ENCODE assay signal across 21 cellular contexts in genomic region chr9:37632479-37632878, GRCh38. TPM values are rescaled to one million over a fixed set of nuclear protein-coding genes. Genes with fewer than 3 reads are reported as not detected.
DNase-seq lines count a peak whose midpoint lies in the region; ATAC-seq, FAIRE-seq and TF ChIP-seq lines count a peak whose summit lies in the region.
"Had no signal": no experiment of that assay in that cellular context is flagged by ENCODE, and none has a peak within 500 bp of the region (broad histone marks: within the 10 kb centered on the region; RNA-seq: fewer than 3 reads in every experiment).

No MANE protein-coding gene starts in this region.

- CTCF ChIA-PET in A549 (lab: Yijun Ruan, JAX) (no interaction called here), IMR-90 (lab: Yijun Ruan, JAX) (interaction anchor here (0.5 kb wide), 1 partner anchor 92 kb away, joined by 3 read pairs; no protein-coding TSS in a partner anchor), K562 (lab: Yijun Ruan, JAX; ENCODE audit: low intra/inter-chr PET ratio) (no interaction called here)

- no peak for TF ChIP-seq EP300 in A549 (IDR thresholded peaks at IDR 0.05)
- no peak for TF ChIP-seq EP300 in K562 (IDR thresholded peaks at IDR 0.05; ENCODE audit: low read length)

- H3K27ac ChIP-seq in A549 (no peak overlapping the region), IMR-90 (ENCODE audit: insufficient read depth, low read length) (no peak overlapping the region), SJCRH30 (peak overlapping the region; percentile 37; the same call in 1 of the 2 replicates), K562 (ENCODE audit: extremely low read depth, low read depth, low read length) (no peak overlapping the region), adrenal gland (no peak overlapping the region)
- H3K27ac ChIP-seq: C4-2B, HL-60 had no signal

- intact Hi-C loops in IMR-90 (cut with micrococcal nuclease) (no loop called here), K562 (cut with micrococcal nuclease) (no loop called here), adrenal gland (cut with DNase I) (no loop called here)

- no peak overlapping the region for H2BK120ac ChIP-seq in IMR-90 (ENCODE audit: low read depth, low read length)

- H3K23ac ChIP-seq in IMR-90 (ENCODE audit: low read depth, low read length), result no peak overlapping the region

- H2AFZ ChIP-seq in IMR-90 (replicated peaks; ENCODE audit: low read length, poor library complexity) (no peak overlapping the region), K562 (ENCODE audit: low read depth, low read length) (no peak overlapping the region)

- no peaks in the 10 kb centered on the region for H3K9me3 ChIP-seq in A549
- no peaks in the 10 kb centered on the region for H3K9me3 ChIP-seq in IMR-90 (ENCODE audit: control insufficient read depth, insufficient read depth, low read length)
- H3K9me3 ChIP-seq in SJCRH30 (replicated peaks), result no peaks in the 10 kb centered on the region
- H3K9me3 ChIP-seq in K562 (replicated peaks; ENCODE audit: control insufficient read depth, insufficient read depth, low read depth, low read length), result no peaks in the 10 kb centered on the region
- no peaks in the 10 kb centered on the region for H3K9me3 ChIP-seq in adrenal gland (replicated peaks in 1 of 3)
- H3K9me3 ChIP-seq: BE2C had no signal

- no peak overlapping the region for H4K8ac ChIP-seq in IMR-90 (ENCODE audit: low read depth in 2 of 2, low read length in 2 of 2)

- in situ Hi-C loops in IMR-90 (cut with MboI; ENCODE audit: low sequenced_read_pairs) (no loop called here), K562 (cut with MboI) (no loop called here)

- no peak overlapping the region for H2BK5ac ChIP-seq in IMR-90 (ENCODE audit: low read depth, low read length, poor library complexity, severe bottlenecking)

- TF ChIP-seq CTCF in A549 (IDR thresholded peaks at IDR 0.05) (no peak), IMR-90 (conservative IDR thresholded peaks at IDR 0.05; ENCODE audit: low read depth, low read length) (no peak), K562 (IDR thresholded peaks at IDR 0.05 in 2 of 3, conservative IDR thresholded peaks at IDR 0.05 in 1 of 3; ENCODE audit: insufficient read depth in 2 of 3, low read depth in 1 of 3, low read length in 3 of 3) (no peak), adrenal gland (IDR thresholded peaks at IDR 0.05) (no peak)

- H3K18ac ChIP-seq in IMR-90 (ENCODE audit: low read depth, low read length), result no peak overlapping the region

- WGBS in A549 (ENCODE audit: missing lambda C conversion rate), result 67% methylated on average over 4 of the region's 4 CpGs
- WGBS in IMR-90 (ENCODE audit: extremely low coverage in 2 of 2, insufficient read length in 1 of 2), 2 experiments, result 17% methylated on average over 1 of the region's 4 CpGs; no CpG with 5 or more reads in 1 of the 2 experiments
- 4% methylated on average over 4 of the region's 4 CpGs for WGBS in K562 (ENCODE audit: insufficient coverage, low coverage, missing lambda C conversion rate)
- 58 to 87% (median 72%) methylated on average over 4 of the region's 4 CpGs for WGBS in adrenal gland, 4 donors

- TF ChIP-seq POLR2A in A549 (IDR thresholded peaks at IDR 0.05; ENCODE audit: low read length) (no peak), IMR-90 (IDR thresholded peaks at IDR 0.05; ENCODE audit: low read depth, low read length) (no peak), K562 (conservative IDR thresholded peaks at IDR 0.05) (no peak), adrenal gland (IDR thresholded peaks at IDR 0.05) (no peak)

- FAIRE-seq in A549 (lab: Jason Lieb, UNC) (no peak), K562 (lab: Jason Lieb, UNC) (no peak)
- FAIRE-seq: D721Med, GM12892, GM19239 had no signal

- H3K79me1 ChIP-seq in IMR-90 (ENCODE audit: low read depth in 1 of 2, low read length in 2 of 2), result no peaks in the 10 kb centered on the region

- H3K36me3 ChIP-seq in IMR-90 (ENCODE audit: control insufficient read depth, insufficient read depth, low read length), result no peaks in the 10 kb centered on the region
- no peaks in the 10 kb centered on the region for H3K36me3 ChIP-seq in SJCRH30
- H3K36me3 ChIP-seq in K562 (ENCODE audit: control insufficient read depth, insufficient read depth, low read length), result no peaks in the 10 kb centered on the region
- no peaks in the 10 kb centered on the region for H3K36me3 ChIP-seq in adrenal gland (replicated peaks in 1 of 2)
- H3K36me3 ChIP-seq: BE2C had no signal

- H3K14ac ChIP-seq in IMR-90 (replicated peaks; ENCODE audit: low read depth, low read length), result no peak overlapping the region

- ATAC-seq in A549 (no peak), IMR-90 (ENCODE audit: low read depth) (no peak), K562 (peak; percentile 82)
- ATAC-seq: HCT116 had no signal

- H2BK15ac ChIP-seq in IMR-90 (ENCODE audit: low read depth, low read length), result no peak overlapping the region

- H3K79me2 ChIP-seq in K562 (ENCODE audit: control insufficient read depth, insufficient read depth, low read length), result no peaks in the 10 kb centered on the region

- no peak overlapping the region for H4K91ac ChIP-seq in IMR-90 (ENCODE audit: insufficient read depth, low read depth, low read length)

- H4K20me1 ChIP-seq in IMR-90 (ENCODE audit: insufficient read depth, low read length) (no peaks in the 10 kb centered on the region), K562 (replicated peaks; ENCODE audit: control insufficient read depth, insufficient read depth, low read length) (0 out of 2 replicates have a peak, but pooled peaks cover 3% of the 10 kb centered on the region)

- POLR2A ChIA-PET in A549 (lab: Yijun Ruan, JAX) (no interaction called here), IMR-90 (lab: Charles Lee; ENCODE audit: unreplicated experiment) (interaction anchor here (0.6 kb wide), 1 partner anchor 23 kb away, joined by 3 read pairs; no protein-coding TSS in a partner anchor), K562 (lab: Yijun Ruan, JAX) (interaction anchor here (1.2 to 2.1 kb wide), 3 partner anchors 11 to 26 kb away, joined by 3 to 5 read pairs (median 3); no protein-coding TSS in a partner anchor)

- H3K9me1 ChIP-seq in IMR-90 (ENCODE audit: insufficient read depth, low read length), result no peaks in the 10 kb centered on the region
- no peaks in the 10 kb centered on the region for H3K9me1 ChIP-seq in K562 (ENCODE audit: control insufficient read depth, insufficient read depth, low read length)

- DNase-seq in A549 (ENCODE audit: low read depth in 1 of 2, low spot score in 1 of 2), result no peak
- no peak for DNase-seq in IMR-90
- DNase-seq in SJCRH30, result peak; percentile 83 to 95
- peak in 3 of 4 experiments; percentile 60 to 70 (median 70) for DNase-seq in K562 (ENCODE audit: extremely low read depth in 1 of 4, low spot score in 3 of 4)
- no peak for DNase-seq in adrenal gland
- DNase-seq in COLO668 (lab: John Stamatoyannopoulos, UW; ENCODE audit: unreplicated experiment), result no peak
- no peak for DNase-seq in epidermal melanocyte (ENCODE audit: insufficient read length, low spot score)
- DNase-seq in NCI-H2227 (lab: John Stamatoyannopoulos, UW; ENCODE audit: unreplicated experiment), result no peak
- DNase-seq: BE2C; CD4-positive, alpha-beta memory T cell; COR-L47; DMS153; DMS79 treated with DMSO at 0.1 percent for 48 hours; EL had no signal

- H3K4me2 ChIP-seq in A549 (no peak overlapping the region), IMR-90 (ENCODE audit: low read depth, low read length) (no peak overlapping the region), K562 (ENCODE audit: insufficient read depth, low read length) (no peak overlapping the region)

- H4K5ac ChIP-seq in IMR-90 (ENCODE audit: low read depth, low read length), result no peak overlapping the region

- H2AK9ac ChIP-seq in IMR-90 (replicated peaks; ENCODE audit: low read depth, low read length, poor library complexity), result no peak overlapping the region

- H2BK20ac ChIP-seq in IMR-90 (ENCODE audit: low read depth, low read length), result no peak overlapping the region

- H3K27me3 ChIP-seq in IMR-90 (ENCODE audit: control insufficient read depth, insufficient read depth, low read length), result peaks cover 10% of the 10 kb centered on the region
- H3K27me3 ChIP-seq in SJCRH30, result no peaks in the 10 kb centered on the region
- H3K27me3 ChIP-seq in K562 (ENCODE audit: control insufficient read depth in 2 of 2, insufficient read depth in 2 of 2, low read length in 2 of 2), result peaks cover 29 to 38% of the 10 kb centered on the region in 2 experiments
- no peaks in the 10 kb centered on the region for H3K27me3 ChIP-seq in adrenal gland
- H3K27me3 ChIP-seq: BE2C had no signal

- BruUV-seq in IMR-90 (replicated peaks; lab: Mats Ljungman, UMichigan) (no TSS peak), K562 (replicated peaks; lab: Mats Ljungman, UMichigan) (no TSS peak)

- H3K4me3 ChIP-seq in A549 (no peak overlapping the region), IMR-90 (ENCODE audit: insufficient read depth, low read depth, low read length) (no peak overlapping the region), SJCRH30 (0 out of 2 replicates have a peak overlapping the region, but pooled peaks have one; percentile 1), K562 (no peak overlapping the region), adrenal gland (no peak overlapping the region)

- H3K56ac ChIP-seq in IMR-90 (ENCODE audit: extremely low read depth, insufficient read depth, low read length), result no peak overlapping the region

- no peak overlapping the region for H2AK5ac ChIP-seq in IMR-90 (ENCODE audit: low read depth, low read length)

- H3K9ac ChIP-seq in IMR-90 (ENCODE audit: low read depth, low read length) (no peak overlapping the region), K562 (ENCODE audit: insufficient read depth in 1 of 2, low read depth in 2 of 2, low read length in 2 of 2) (no peak overlapping the region)

- dilution Hi-C loops in IMR-90 (cut with HindIII; ENCODE audit: low sequenced_read_pairs, unreplicated experiment), result no loop called here

- no peaks in the 10 kb centered on the region for H3K4me1 ChIP-seq in A549
- no peaks in the 10 kb centered on the region for H3K4me1 ChIP-seq in IMR-90 (ENCODE audit: control insufficient read depth, insufficient read depth, low read length)
- H3K4me1 ChIP-seq in SJCRH30, result peaks cover 8% of the 10 kb centered on the region
- H3K4me1 ChIP-seq in K562 (replicated peaks in 1 of 2; ENCODE audit: control insufficient read depth in 2 of 2, insufficient read depth in 2 of 2, low read length in 2 of 2), result peaks cover 0 to 6% of the 10 kb centered on the region in 2 experiments; a peak in 1 of 5 replicates
- no peaks in the 10 kb centered on the region for H3K4me1 ChIP-seq in adrenal gland (replicated peaks in 1 of 2)
- H3K4me1 ChIP-seq: BE2C had no signal

- TF ChIP-seq RAD21 in A549 (conservative IDR thresholded peaks at IDR 0.05 in 1 of 2, IDR thresholded peaks at IDR 0.05 in 1 of 2) (no peak), IMR-90 (IDR thresholded peaks at IDR 0.05; ENCODE audit: low read length) (no peak), K562 (CRISPR knock-in tag; conservative IDR thresholded peaks at IDR 0.05 in 1 of 2, IDR thresholded peaks at IDR 0.05 in 1 of 2) (no peak)

- no peak overlapping the region for H3K4ac ChIP-seq in IMR-90 (ENCODE audit: low read depth, low read length)

RNA-seq across cellular contexts. Expression of gene FRMPD1, which starts 18.3 kb away (rescaled TPM):
- 0.01 TPM in 1 of 2 replicates, not detected in the other for polyA plus RNA-seq in A549 (2011; rRNA removed)
- polyA plus RNA-seq in A549 (2012; cell fraction: cytosol; rRNA removed), result 0.01 TPM in 1 of 2 replicates, not detected in the other
- polyA plus RNA-seq in A549 (2012; cell fraction: nucleus; rRNA removed), result 0.02 TPM in 2 replicates
- polyA plus RNA-seq in A549 (2017; fragmentation: RNase III; extraction: RNeasy Plus Mini Kit Qiagen cat#74134 plus additional on column Dnase treatment), result 0.03 TPM in 1 of 3 replicates, not detected in the others
- 0.05 TPM in 1 of 2 replicates, not detected in the other for polyA minus RNA-seq in A549 (2011; rRNA and poly(A)+ RNA removed)
- not detected in 2 replicates for total RNA-seq in IMR-90 (2012; rRNA removed)
- not detected in 2 replicates for polyA plus RNA-seq in IMR-90 (2012; rRNA removed)
- polyA plus RNA-seq in IMR-90 (2012; cell fraction: cytosol; rRNA removed), result not detected in 2 replicates
- polyA plus RNA-seq in IMR-90 (2012; cell fraction: nucleus; rRNA removed; ENCODE audit: low replicate concordance), result not detected in 2 replicates
- 6.5 and 6.6 TPM in 2 replicates for total RNA-seq in SJCRH30 (2014; rRNA removed; shearing (Covaris generic))
- not detected in 2 replicates for total RNA-seq in K562 (2011; cell fraction: chromatin; rRNA removed; ENCODE audit: low replicate concordance)
- not detected in 2 replicates for total RNA-seq in K562 (2011; cell fraction: nucleolus; rRNA removed)
- not detected in 2 replicates for total RNA-seq in K562 (2011; cell fraction: nucleoplasm; rRNA removed)
- not detected in 2 replicates for total RNA-seq in K562 (2014; rRNA removed)
- total RNA-seq in K562 (2014; rRNA removed; fragmentation: Illumina TruSeq; extraction: Trizol), result not detected in 2 replicates
- total RNA-seq in K562 (2015; rRNA removed; fragmentation: Illumina TruSeq; extraction: Trizol), result not detected in 2 replicates
- not detected in 2 replicates for total RNA-seq in K562 (2021)
- not detected in 2 replicates for polyA plus RNA-seq in K562 (2011; rRNA removed)
- not detected in 2 replicates for polyA plus RNA-seq in K562 (2011; cell fraction: cytosol; rRNA removed)
- not detected in 2 replicates for polyA plus RNA-seq in K562 (2011; cell fraction: nucleus; rRNA removed)
- polyA plus RNA-seq in K562 (2012), result not detected in 2 replicates
- not detected in 2 replicates for polyA plus RNA-seq in K562 (2014; fragmentation: Illumina TruSeq; extraction: Trizol)
- not detected for polyA plus RNA-seq in K562 (2014; fragmentation: Nextera tagmentation; extraction: Ambion mirVana)
- polyA plus RNA-seq in K562 (2014; rRNA removed), result not detected in 2 replicates
- not detected in 2 replicates for polyA minus RNA-seq in K562 (2011; rRNA and poly(A)+ RNA removed)
- polyA minus RNA-seq in K562 (2011; cell fraction: cytosol; rRNA and poly(A)+ RNA removed), result not detected in 2 replicates
- polyA minus RNA-seq in K562 (2011; cell fraction: nucleus; rRNA and poly(A)+ RNA removed), result not detected in 2 replicates
- total RNA-seq in adrenal gland, result under 1 TPM in 4 of 8 donors, not detected in 4; 0.07 to 0.46 (median 0.26) TPM
- under 1 TPM; 0.10 to 0.20 (median 0.16) TPM for polyA plus RNA-seq in adrenal gland
- total RNA-seq: CD4-positive, alpha-beta memory T cell; H4 had no signal
- polyA plus RNA-seq: CD4-positive, alpha-beta memory T cell had no signal

RNA-seq across cellular contexts. Expression of gene TOMM5, which starts 40.1 kb away (rescaled TPM):
- polyA plus RNA-seq in A549 (2011; rRNA removed) (303 and 338 TPM in 2 replicates), A549 (2017; fragmentation: RNase III; extraction: RNeasy Plus Mini Kit Qiagen cat#74134 plus additional on column Dnase treatment) (324 to 370 TPM (median 339 TPM) in 3 replicates), IMR-90 (2012; rRNA removed) (200 and 206 TPM in 2 replicates), K562 (2011; rRNA removed) (324 and 496 TPM in 2 replicates), K562 (2014; fragmentation: Illumina TruSeq; extraction: Trizol) (415 and 463 TPM in 2 replicates), K562 (2014; fragmentation: Nextera tagmentation; extraction: Ambion mirVana) (1,000 to 10,000 TPM; 1,739 to 1,742 TPM), K562 (2014; rRNA removed) (636 and 716 TPM in 2 replicates), adrenal gland (100 to 1,000 TPM in 2 of 3 donors, 10 to 100 TPM in 1; 86.3 to 250 (median 105) TPM)
- polyA plus RNA-seq in A549 (2012; cell fraction: cytosol; rRNA removed), result 320 and 403 TPM in 2 replicates
- polyA plus RNA-seq in A549 (2012; cell fraction: nucleus; rRNA removed), result 100 and 122 TPM in 2 replicates
- 58.0 and 60.0 TPM in 2 replicates for polyA minus RNA-seq in A549 (2011; rRNA and poly(A)+ RNA removed)
- total RNA-seq in IMR-90 (2012; rRNA removed) (159 and 229 TPM in 2 replicates), K562 (2014; rRNA removed) (486 and 497 TPM in 2 replicates), K562 (2014; rRNA removed; fragmentation: Illumina TruSeq; extraction: Trizol) (432 and 435 TPM in 2 replicates), K562 (2015; rRNA removed; fragmentation: Illumina TruSeq; extraction: Trizol) (507 and 545 TPM in 2 replicates), K562 (2021) (262 and 298 TPM in 2 replicates), adrenal gland (100 to 1,000 TPM in 1 of 8 donors, 10 to 100 TPM in 7; 41.0 to 135 (median 74.9) TPM)
- 72.3 and 93.5 TPM in 2 replicates for polyA plus RNA-seq in IMR-90 (2012; cell fraction: cytosol; rRNA removed)
- polyA plus RNA-seq in IMR-90 (2012; cell fraction: nucleus; rRNA removed; ENCODE audit: low replicate concordance), result 15.8 and 47.1 TPM in 2 replicates
- total RNA-seq in SJCRH30 (2014; rRNA removed; shearing (Covaris generic)), result 396 and 418 TPM in 2 replicates
- total RNA-seq in K562 (2011; cell fraction: chromatin; rRNA removed; ENCODE audit: low replicate concordance), result 113 and 166 TPM in 2 replicates
- 109 and 111 TPM in 2 replicates for total RNA-seq in K562 (2011; cell fraction: nucleolus; rRNA removed)
- total RNA-seq in K562 (2011; cell fraction: nucleoplasm; rRNA removed), result 160 and 203 TPM in 2 replicates
- 234 and 249 TPM in 2 replicates for polyA plus RNA-seq in K562 (2011; cell fraction: cytosol; rRNA removed)
- polyA plus RNA-seq in K562 (2011; cell fraction: nucleus; rRNA removed), result 147 and 154 TPM in 2 replicates
- 170 and 540 TPM in 2 replicates for polyA plus RNA-seq in K562 (2012)
- 175 and 198 TPM in 2 replicates for polyA minus RNA-seq in K562 (2011; rRNA and poly(A)+ RNA removed)
- polyA minus RNA-seq in K562 (2011; cell fraction: cytosol; rRNA and poly(A)+ RNA removed), result 111 and 115 TPM in 2 replicates
- 84.0 and 132 TPM in 2 replicates for polyA minus RNA-seq in K562 (2011; cell fraction: nucleus; rRNA and poly(A)+ RNA removed)

RNA-seq across cellular contexts. Expression of gene FBXO10, which starts 56.3 kb away (rescaled TPM):
- polyA plus RNA-seq in A549 (2011; rRNA removed) (5.3 and 5.7 TPM in 2 replicates), A549 (2017; fragmentation: RNase III; extraction: RNeasy Plus Mini Kit Qiagen cat#74134 plus additional on column Dnase treatment) (4.6 to 5.0 TPM (median 4.8 TPM) in 3 replicates), IMR-90 (2012; rRNA removed) (6.6 and 6.7 TPM in 2 replicates), K562 (2011; rRNA removed) (9.9 and 16.4 TPM in 2 replicates), K562 (2014; fragmentation: Illumina TruSeq; extraction: Trizol) (8.8 and 9.6 TPM in 2 replicates), K562 (2014; fragmentation: Nextera tagmentation; extraction: Ambion mirVana) (1 to 10 TPM in 1 of 2 experiments, under 1 TPM in 1; 0.84 to 1.4 TPM), K562 (2014; rRNA removed) (7.5 and 8.1 TPM in 2 replicates), adrenal gland (10 to 100 TPM in 1 of 3 donors, 1 to 10 TPM in 2; 7.2 to 31.9 (median 7.4) TPM)
- polyA plus RNA-seq in A549 (2012; cell fraction: cytosol; rRNA removed), result 4.0 and 5.1 TPM in 2 replicates
- 9.7 and 10.2 TPM in 2 replicates for polyA plus RNA-seq in A549 (2012; cell fraction: nucleus; rRNA removed)
- 10.5 and 11.4 TPM in 2 replicates for polyA minus RNA-seq in A549 (2011; rRNA and poly(A)+ RNA removed)
- total RNA-seq in IMR-90 (2012; rRNA removed) (6.6 and 7.5 TPM in 2 replicates), K562 (2014; rRNA removed) (5.4 and 8.2 TPM in 2 replicates), K562 (2014; rRNA removed; fragmentation: Illumina TruSeq; extraction: Trizol) (5.0 and 6.0 TPM in 2 replicates), K562 (2015; rRNA removed; fragmentation: Illumina TruSeq; extraction: Trizol) (5.8 and 5.9 TPM in 2 replicates), K562 (2021) (8.8 and 9.0 TPM in 2 replicates), adrenal gland (10 to 100 TPM in 7 of 8 donors, 1 to 10 TPM in 1; 7.6 to 81.7 (median 12.3) TPM)
- 4.8 and 5.3 TPM in 2 replicates for polyA plus RNA-seq in IMR-90 (2012; cell fraction: cytosol; rRNA removed)
- polyA plus RNA-seq in IMR-90 (2012; cell fraction: nucleus; rRNA removed; ENCODE audit: low replicate concordance), result 17.7 and 18.1 TPM in 2 replicates
- 31.3 and 32.2 TPM in 2 replicates for total RNA-seq in SJCRH30 (2014; rRNA removed; shearing (Covaris generic))
- 20.5 and 28.7 TPM in 2 replicates for total RNA-seq in K562 (2011; cell fraction: chromatin; rRNA removed; ENCODE audit: low replicate concordance)
- 16.5 and 18.0 TPM in 2 replicates for total RNA-seq in K562 (2011; cell fraction: nucleolus; rRNA removed)
- total RNA-seq in K562 (2011; cell fraction: nucleoplasm; rRNA removed), result 18.5 and 20.4 TPM in 2 replicates
- polyA plus RNA-seq in K562 (2011; cell fraction: cytosol; rRNA removed), result 12.5 and 16.9 TPM in 2 replicates
- polyA plus RNA-seq in K562 (2011; cell fraction: nucleus; rRNA removed), result 23.8 and 24.9 TPM in 2 replicates
- 7.7 and 8.2 TPM in 2 replicates for polyA plus RNA-seq in K562 (2012)
- 15.5 and 17.2 TPM in 2 replicates for polyA minus RNA-seq in K562 (2011; rRNA and poly(A)+ RNA removed)
- 6.4 and 10.2 TPM in 2 replicates for polyA minus RNA-seq in K562 (2011; cell fraction: cytosol; rRNA and poly(A)+ RNA removed)
- polyA minus RNA-seq in K562 (2011; cell fraction: nucleus; rRNA and poly(A)+ RNA removed), result 8.8 and 11.0 TPM in 2 replicates

Comparison
In these comparisons a context has a peak if more than half of its experiments do, and no peak if none do; other contexts are left out.
1. DNase-seq: peak in SJCRH30 (2 of 2) and K562 (3 of 4); none in A549 (0 of 2), IMR-90 (single experiment), adrenal gland (0 of 7), COLO668 (single experiment), epidermal melanocyte (single experiment) and NCI-H2227 (single experiment).
2. Of the 35 proteins assayed by ChIP-seq in both K562 and A549: peak only in K562: none; only in A549: none; in both: USF2; in neither: 34.